1 cellular context compared by ENCODE assay signal in the genomic region with DNA sequence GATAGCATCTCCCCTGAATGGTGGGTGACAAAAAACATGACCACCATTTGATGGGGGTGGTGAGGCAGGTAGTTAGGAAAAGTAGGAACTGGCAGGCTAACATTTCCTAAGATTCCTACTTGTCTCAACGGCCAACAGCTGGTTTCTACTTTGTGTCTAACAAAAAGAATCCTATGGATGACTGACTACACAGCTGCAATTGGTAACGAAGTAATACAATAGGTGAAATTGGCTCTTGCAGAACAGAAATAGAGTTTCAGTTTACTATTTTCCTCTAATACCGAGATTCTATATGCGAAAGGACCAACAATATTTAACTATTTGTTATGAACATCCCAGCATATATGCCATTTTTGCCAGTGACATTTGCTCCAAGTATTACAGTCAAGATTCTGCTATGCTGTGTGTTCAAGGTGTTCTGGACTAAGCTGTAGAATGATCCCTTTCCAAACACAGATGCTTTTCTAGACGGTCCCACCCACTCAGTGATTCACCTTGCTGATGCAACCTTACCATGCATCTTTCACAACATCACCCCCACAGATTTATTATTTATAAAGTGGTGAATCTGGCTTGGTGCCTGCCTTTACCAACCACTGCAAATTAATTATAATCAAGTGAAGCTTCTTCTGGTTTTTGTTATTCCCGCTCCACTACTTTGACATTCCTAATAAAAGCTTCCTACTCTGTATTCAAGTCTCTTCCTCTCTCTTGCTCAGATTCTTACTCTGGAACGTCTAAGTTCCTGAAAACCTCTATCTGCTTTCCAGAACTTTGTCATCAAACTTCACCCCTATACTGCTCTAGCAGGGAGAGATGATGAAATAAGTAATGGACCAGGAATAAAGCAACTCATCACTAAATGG.
A peak's percentile ranks its signal among the peaks of the same experiment; 100 is the strongest.
TF ChIP-seq lines count a peak whose summit lies in the region.

No MANE protein-coding gene starts in this region.

TF ChIP-seq in K562, 482 proteins besides CTCF, POLR2A, EP300 and RAD21 (continued from another document):
- TF ChIP-seq, protein P1, sequence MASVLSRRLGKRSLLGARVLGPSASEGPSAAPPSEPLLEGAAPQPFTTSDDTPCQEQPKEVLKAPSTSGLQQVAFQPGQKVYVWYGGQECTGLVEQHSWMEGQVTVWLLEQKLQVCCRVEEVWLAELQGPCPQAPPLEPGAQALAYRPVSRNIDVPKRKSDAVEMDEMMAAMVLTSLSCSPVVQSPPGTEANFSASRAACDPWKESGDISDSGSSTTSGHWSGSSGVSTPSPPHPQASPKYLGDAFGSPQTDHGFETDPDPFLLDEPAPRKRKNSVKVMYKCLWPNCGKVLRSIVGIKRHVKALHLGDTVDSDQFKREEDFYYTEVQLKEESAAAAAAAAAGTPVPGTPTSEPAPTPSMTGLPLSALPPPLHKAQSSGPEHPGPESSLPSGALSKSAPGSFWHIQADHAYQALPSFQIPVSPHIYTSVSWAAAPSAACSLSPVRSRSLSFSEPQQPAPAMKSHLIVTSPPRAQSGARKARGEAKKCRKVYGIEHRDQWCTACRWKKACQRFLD (CRISPR knock-in tag; IDR thresholded peaks at IDR 0.05) = no peak
- TF ChIP-seq, protein P2, sequence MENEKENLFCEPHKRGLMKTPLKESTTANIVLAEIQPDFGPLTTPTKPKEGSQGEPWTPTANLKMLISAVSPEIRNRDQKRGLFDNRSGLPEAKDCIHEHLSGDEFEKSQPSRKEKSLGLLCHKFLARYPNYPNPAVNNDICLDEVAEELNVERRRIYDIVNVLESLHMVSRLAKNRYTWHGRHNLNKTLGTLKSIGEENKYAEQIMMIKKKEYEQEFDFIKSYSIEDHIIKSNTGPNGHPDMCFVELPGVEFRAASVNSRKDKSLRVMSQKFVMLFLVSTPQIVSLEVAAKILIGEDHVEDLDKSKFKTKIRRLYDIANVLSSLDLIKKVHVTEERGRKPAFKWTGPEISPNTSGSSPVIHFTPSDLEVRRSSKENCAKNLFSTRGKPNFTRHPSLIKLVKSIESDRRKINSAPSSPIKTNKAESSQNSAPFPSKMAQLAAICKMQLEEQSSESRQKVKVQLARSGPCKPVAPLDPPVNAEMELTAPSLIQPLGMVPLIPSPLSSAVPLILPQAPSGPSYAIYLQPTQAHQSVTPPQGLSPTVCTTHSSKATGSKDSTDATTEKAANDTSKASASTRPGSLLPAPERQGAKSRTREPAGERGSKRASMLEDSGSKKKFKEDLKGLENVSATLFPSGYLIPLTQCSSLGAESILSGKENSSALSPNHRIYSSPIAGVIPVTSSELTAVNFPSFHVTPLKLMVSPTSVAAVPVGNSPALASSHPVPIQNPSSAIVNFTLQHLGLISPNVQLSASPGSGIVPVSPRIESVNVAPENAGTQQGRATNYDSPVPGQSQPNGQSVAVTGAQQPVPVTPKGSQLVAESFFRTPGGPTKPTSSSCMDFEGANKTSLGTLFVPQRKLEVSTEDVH (IDR thresholded peaks at IDR 0.05; ENCODE audit: low read depth, partially characterized antibody) = no peak
- no peak for TF ChIP-seq NCOA2 (IDR thresholded peaks at IDR 0.05; ENCODE audit: partially characterized antibody in 2 of 2)
- TF ChIP-seq CEBPB (tag; IDR thresholded peaks at IDR 0.05) = peak; percentile 24; the same call in 1 of the 2 replicates
- TF ChIP-seq BDP1 (IDR thresholded peaks at IDR 0.05; ENCODE audit: insufficient read depth, insufficient read length) = no peak
- no peak for TF ChIP-seq ZZZ3 (IDR thresholded peaks at IDR 0.05)
- TF ChIP-seq ARNT (IDR thresholded peaks at IDR 0.05) = peak in 1 of 2 experiments; percentile 61; a peak in 1 of 4 replicates
- no peak for TF ChIP-seq ILF3 (IDR thresholded peaks at IDR 0.05; ENCODE audit: borderline replicate concordance)
- no peak for TF ChIP-seq BRF1 (IDR thresholded peaks at IDR 0.05; ENCODE audit: borderline replicate concordance, extremely low read depth, insufficient read length)
- TF ChIP-seq SP1 (CRISPR knock-in tag; IDR thresholded peaks at IDR 0.05) = no peak
- no peak for TF ChIP-seq ZNF134 (CRISPR knock-in tag; conservative IDR thresholded peaks at IDR 0.05)
